17 cellular contexts compared by ENCODE assay signal in genomic region chr2:99571609-99572344, GRCh38.
A peak's percentile ranks its signal among the peaks of the same experiment; 100 is the strongest.
DNase-seq lines count a peak whose midpoint lies in the region; ATAC-seq lines count a peak whose summit lies in the region.
"Had no signal": no experiment of that assay in that cellular context is flagged by ENCODE, and none has a peak within 500 bp of the region (broad histone marks: within the 10 kb centered on the region; RNA-seq: fewer than 3 reads in every experiment).

No MANE protein-coding gene starts in this region.

- CTCF ChIA-PET in activated CD4-positive, alpha-beta memory T cell treated with anti-CD3 and anti-CD28 coated beads, Interleukin-2, amount 10 ng/mL, durations not matched to agents 7 days and 5 days (lab: Charles Lee): interaction anchor here (1.1 kb wide), 1 partner anchor 12 kb away, joined by 6 read pairs; no protein-coding TSS in a partner anchor

- POLR2A ChIA-PET in activated CD4-positive, alpha-beta memory T cell treated with anti-CD3 and anti-CD28 coated beads, Interleukin-2, amount 10 ng/mL, durations not matched to agents 7 days and 5 days (lab: Charles Lee): no interaction called here

- H3K4me3 Mint-ChIP-seq in activated CD4-positive, alpha-beta memory T cell treated with anti-CD3 and anti-CD28 coated beads, Interleukin-2, amount 10 ng/mL, durations not matched to agents 7 days and 5 days: no peak overlapping the region
- H3K4me3 Mint-ChIP-seq: activated T-cell treated with anti-CD3 and anti-CD28 coated beads, Interleukin-2, amount 50 U/mL, for 72 hours; naive thymus-derived CD4-positive, alpha-beta T cell; T-cell had no signal

- no peak for ATAC-seq in GM19467 (IDR thresholded peaks at IDR 0.05; ENCODE audit: unreplicated experiment)
- ATAC-seq: activated T-cell treated with anti-CD3 and anti-CD28 coated beads, Interleukin-2, amount 50 U/mL, for 72 hours; naive thymus-derived CD4-positive, alpha-beta T cell; T-cell; upper lobe of right lung had no signal

- H3K27ac ChIP-seq in layer of hippocampus (ENCODE audit: low read depth, low read length): peak overlapping the region; percentile 35
- H3K27ac ChIP-seq: KMS-11, PC-9, upper lobe of right lung had no signal

- no peaks in the 10 kb centered on the region for H3K9me3 Mint-ChIP-seq in activated CD4-positive, alpha-beta memory T cell treated with anti-CD3 and anti-CD28 coated beads, Interleukin-2, amount 10 ng/mL, durations not matched to agents 7 days and 5 days
- H3K9me3 Mint-ChIP-seq: activated T-cell treated with anti-CD3 and anti-CD28 coated beads, Interleukin-2, amount 50 U/mL, for 72 hours; T-cell had no signal

- no peak overlapping the region for H3K27ac Mint-ChIP-seq in activated CD4-positive, alpha-beta memory T cell treated with anti-CD3 and anti-CD28 coated beads, Interleukin-2, amount 10 ng/mL, durations not matched to agents 7 days and 5 days
- H3K27ac Mint-ChIP-seq: activated T-cell treated with anti-CD3 and anti-CD28 coated beads, Interleukin-2, amount 50 U/mL, for 72 hours; naive thymus-derived CD4-positive, alpha-beta T cell; T-cell had no signal

- no peaks in the 10 kb centered on the region for H3K4me1 Mint-ChIP-seq in activated CD4-positive, alpha-beta memory T cell treated with anti-CD3 and anti-CD28 coated beads, Interleukin-2, amount 10 ng/mL, durations not matched to agents 7 days and 5 days
- H3K4me1 Mint-ChIP-seq: naive thymus-derived CD4-positive, alpha-beta T cell; T-cell had no signal

- no peaks in the 10 kb centered on the region for H3K27me3 Mint-ChIP-seq in activated CD4-positive, alpha-beta memory T cell treated with anti-CD3 and anti-CD28 coated beads, Interleukin-2, amount 10 ng/mL, durations not matched to agents 7 days and 5 days
- H3K27me3 Mint-ChIP-seq: T-cell had no signal

- DNase-seq in COR-L47 (lab: John Stamatoyannopoulos, UW) (peak; percentile 59), NCI-H1417 treated with DMSO at 0.1 percent for 48 hours (lab: John Stamatoyannopoulos, UW) (peak; percentile 58), NCI-H524 (lab: John Stamatoyannopoulos, UW) (peak; percentile 93 to 99), kidney tubule cell (ENCODE audit: low spot score) (no peak), NOMO-1 treated with dmso at 0.1 percent for 144 hours (lab: John Stamatoyannopoulos, UW; ENCODE audit: unreplicated experiment) (no peak)
- no peak for DNase-seq in activated CD4-positive, alpha-beta memory T cell treated with anti-CD3 and anti-CD28 coated beads, Interleukin-2, amount 10 ng/mL, durations not matched to agents 7 days and 5 days
- DNase-seq: activated T-cell treated with anti-CD3 and anti-CD28 coated beads, Interleukin-2, amount 50 U/mL, for 72 hours; AML-193; effector CD4-positive, alpha-beta T cell; left cardiac atrium; naive thymus-derived CD4-positive, alpha-beta T cell; T-cell; upper lobe of right lung had no signal

- no peaks in the 10 kb centered on the region for H3K36me3 Mint-ChIP-seq in activated CD4-positive, alpha-beta memory T cell treated with anti-CD3 and anti-CD28 coated beads, Interleukin-2, amount 10 ng/mL, durations not matched to agents 7 days and 5 days (ENCODE audit: low read depth)

- no peaks in the 10 kb centered on the region for H3K27me3 ChIP-seq in layer of hippocampus (ENCODE audit: control insufficient read depth, insufficient read depth, low read length)
- H3K27me3 ChIP-seq: upper lobe of right lung had no signal

Comparison
In these comparisons a context has a peak if more than half of its experiments do, and no peak if none do; other contexts are left out.
1. DNase-seq: peak in COR-L47 (single experiment), NCI-H1417 treated with DMSO at 0.1 percent for 48 hours (single experiment) and NCI-H524 (2 of 2); none in kidney tubule cell (single experiment), NOMO-1 treated with dmso at 0.1 percent for 144 hours (single experiment) and activated CD4-positive, alpha-beta memory T cell treated with anti-CD3 and anti-CD28 coated beads, Interleukin-2, amount 10 ng/mL, durations not matched to agents 7 days and 5 days (single experiment).